ENCODE assay signal across 24 cellular contexts in genomic region chr11:36048496-36049247, GRCh38.
DNase-seq lines count a peak whose midpoint lies in the region; ATAC-seq and TF ChIP-seq lines count a peak whose summit lies in the region.
"Had no signal": no experiment of that assay in that cellular context is flagged by ENCODE, and none has a peak within 500 bp of the region (broad histone marks: within the 10 kb centered on the region; RNA-seq: fewer than 3 reads in every experiment).

No MANE protein-coding gene starts in this region.

- H3K9me3 Mint-ChIP-seq in Caco-2 (ENCODE audit: unreplicated experiment) (no peaks in the 10 kb centered on the region), endodermal cell (peaks cover 5% of the 10 kb centered on the region)
- peaks cover 0 to 6% of the 10 kb centered on the region in 2 donors for H3K9me3 Mint-ChIP-seq in activated T-cell treated with anti-CD3 and anti-CD28 coated beads, Interleukin-2, amount 50 U/mL, for 72 hours

- CTCF ChIA-PET in Caco-2 (lab: Charles Lee): interaction anchor here (1.0 to 1.9 kb wide), 3 partner anchors 10 to 227 kb away, joined by 3 to 7 read pairs (median 5); no protein-coding TSS in a partner anchor

- H3K27me3 ChIP-seq in Caco-2 (replicated peaks; ENCODE audit: control insufficient read depth, insufficient read depth, low read length) (no peaks in the 10 kb centered on the region), endodermal cell (ENCODE audit: control insufficient read depth, insufficient read depth, low read length, poor library complexity, severe bottlenecking) (no peaks in the 10 kb centered on the region)
- H3K27me3 ChIP-seq: BLaER1, SJSA1, transverse colon had no signal

- H3K4me1 ChIP-seq in Caco-2 (peaks cover 16% of the 10 kb centered on the region), endodermal cell (ENCODE audit: control insufficient read depth, insufficient read depth, low read length) (peaks cover 24% of the 10 kb centered on the region)
- H3K4me1 ChIP-seq: BLaER1, SJSA1, transverse colon had no signal

- intact Hi-C loops in Caco-2 (cut with micrococcal nuclease; ENCODE audit: unreplicated experiment): no loop called here

- no peak overlapping the region for H3K27ac Mint-ChIP-seq in Caco-2 (ENCODE audit: unreplicated experiment)
- H3K27ac Mint-ChIP-seq in endodermal cell: peak overlapping the region; percentile 12
- H3K27ac Mint-ChIP-seq in activated T-cell treated with anti-CD3 and anti-CD28 coated beads, Interleukin-2, amount 50 U/mL, for 72 hours: no peak overlapping the region
- H3K27ac Mint-ChIP-seq: memory B cell; stimulated activated memory B cell treated with anti-CD40 and anti-IgM and Interleukin-4, amounts not matched to agents 10 μg/mL and 1 μg/mL and 100 μg/mL, for 72 hours had no signal

- H3K36me3 Mint-ChIP-seq in Caco-2 (ENCODE audit: insufficient read depth, unreplicated experiment) (no peaks in the 10 kb centered on the region), endodermal cell (ENCODE audit: low read depth) (peaks cover 19% of the 10 kb centered on the region)
- no peaks in the 10 kb centered on the region for H3K36me3 Mint-ChIP-seq in activated T-cell treated with anti-CD3 and anti-CD28 coated beads, Interleukin-2, amount 50 U/mL, for 72 hours (ENCODE audit: insufficient read depth in 2 of 2)
- H3K36me3 Mint-ChIP-seq: memory B cell; stimulated activated memory B cell treated with anti-CD40 and anti-IgM and Interleukin-4, amounts not matched to agents 10 μg/mL and 1 μg/mL and 100 μg/mL, for 72 hours had no signal

- H3K4me3 Mint-ChIP-seq in Caco-2 (ENCODE audit: unreplicated experiment): no peak overlapping the region
- no peak overlapping the region for H3K4me3 Mint-ChIP-seq in endodermal cell
- H3K4me3 Mint-ChIP-seq in activated T-cell treated with anti-CD3 and anti-CD28 coated beads, Interleukin-2, amount 50 U/mL, for 72 hours: no peak overlapping the region
- H3K4me3 Mint-ChIP-seq: memory B cell; stimulated activated memory B cell treated with anti-CD40 and anti-IgM and Interleukin-4, amounts not matched to agents 10 μg/mL and 1 μg/mL and 100 μg/mL, for 72 hours had no signal

- peak overlapping the region; percentile 29 for H3K27ac ChIP-seq in endodermal cell (ENCODE audit: low read depth, low read length)
- H3K27ac ChIP-seq: BLaER1, GM23248, SJSA1, transverse colon had no signal

- DNase-seq in Caco-2 (peak; percentile 44 to 53), OCI-M1 (lab: John Stamatoyannopoulos, UW) (peak; percentile 13), endodermal cell (no peak), midbrain (lab: John Stamatoyannopoulos, UW) (peak; percentile 14), T-helper 2 cell (no peak), COLO829 (ENCODE audit: low spot score) (no peak)
- DNase-seq in activated T-cell treated with anti-CD3 and anti-CD28 coated beads, Interleukin-2, amount 50 U/mL, for 72 hours: no peak
- DNase-seq: ACHN; activated naive CD4-positive, alpha-beta T cell treated with Interleukin-2 at 50 U/mL for 16 hours; activated T-cell treated with anti-CD3 and anti-CD28 coated beads, Interleukin-2, amount 50 U/mL, for 48 hours; DMS153; GM23248; hippocampal formation; left cardiac atrium; NCI-H1092 treated with DMSO at 0.1 percent for 48 hours; NCI-H1694 treated with DMSO at 0.1 percent for 48 hours; NCI-H446 treated with DMSO at 0.1 percent for 48 hours; transverse colon had no signal

- no TSS peak for BruUV-seq in Caco-2 (replicated peaks; lab: Mats Ljungman, UMichigan)

- no peak overlapping the region for H3K4me3 ChIP-seq in Caco-2 (ENCODE audit: low read depth, low read length)
- H3K4me3 ChIP-seq in endodermal cell (ENCODE audit: low read length): peak overlapping the region; percentile 47
- H3K4me3 ChIP-seq: BLaER1, GM23248, K562, SJSA1, transverse colon had no signal

- WGBS in endodermal cell (ENCODE audit: insufficient coverage in 1 of 2, insufficient read length in 1 of 2), 2 experiments: 59 to 60% methylated on average over 3 to 5 of the region's 5 CpGs

- H3K27me3 Mint-ChIP-seq in Caco-2 (ENCODE audit: insufficient read depth, unreplicated experiment): no peaks in the 10 kb centered on the region
- H3K27me3 Mint-ChIP-seq in endodermal cell (ENCODE audit: insufficient read depth): no peaks in the 10 kb centered on the region
- peaks cover 8% of the 10 kb centered on the region for H3K27me3 Mint-ChIP-seq in activated T-cell treated with anti-CD3 and anti-CD28 coated beads, Interleukin-2, amount 50 U/mL, for 72 hours (ENCODE audit: low read depth)

- no peak overlapping the region for H3K9ac ChIP-seq in endodermal cell (ENCODE audit: extremely low read depth, low read length, poor library complexity, severe bottlenecking)
- H3K9ac ChIP-seq: BLaER1, GM23248 had no signal

- ATAC-seq in HG03097 (IDR thresholded peaks at IDR 0.05; ENCODE audit: low FRiP score, unreplicated experiment): no peak
- no peak for ATAC-seq in activated T-cell treated with anti-CD3 and anti-CD28 coated beads, Interleukin-2, amount 50 U/mL, for 72 hours (replicated peaks in 1 of 2)
- ATAC-seq: K562; left cardiac atrium; stimulated activated memory B cell treated with anti-CD40 and anti-IgM and Interleukin-4, amounts not matched to agents 10 μg/mL and 1 μg/mL and 100 μg/mL, for 72 hours had no signal

- H3K36me3 ChIP-seq in Caco-2 (ENCODE audit: control insufficient read depth, insufficient read depth, low read length) (no peaks in the 10 kb centered on the region), endodermal cell (ENCODE audit: control insufficient read depth, insufficient read depth, low read length) (no peaks in the 10 kb centered on the region)
- H3K36me3 ChIP-seq: SJSA1, transverse colon had no signal

- no peak for TF ChIP-seq CTCF in Caco-2 (IDR thresholded peaks at IDR 0.05; ENCODE audit: insufficient read depth in 1 of 2, low read depth in 1 of 2, low read length in 1 of 2, severe bottlenecking in 1 of 2, unreplicated experiment in 1 of 2)
- no peak for TF ChIP-seq CTCF in endodermal cell (conservative IDR thresholded peaks at IDR 0.05)

- no peaks in the 10 kb centered on the region for H3K9me3 ChIP-seq in Caco-2
- H3K9me3 ChIP-seq in endodermal cell (ENCODE audit: control insufficient read depth, low read length): no peaks in the 10 kb centered on the region
- H3K9me3 ChIP-seq: BLaER1, SJSA1, transverse colon had no signal

- H3K4me1 Mint-ChIP-seq in Caco-2 (ENCODE audit: low read depth, unreplicated experiment) (peaks cover 16% of the 10 kb centered on the region), endodermal cell (peaks cover 70% of the 10 kb centered on the region)
- no peaks in the 10 kb centered on the region for H3K4me1 Mint-ChIP-seq in activated T-cell treated with anti-CD3 and anti-CD28 coated beads, Interleukin-2, amount 50 U/mL, for 72 hours (ENCODE audit: low read depth)
- H3K4me1 Mint-ChIP-seq: memory B cell; stimulated activated memory B cell treated with anti-CD40 and anti-IgM and Interleukin-4, amounts not matched to agents 10 μg/mL and 1 μg/mL and 100 μg/mL, for 72 hours had no signal

- POLR2A ChIA-PET in Caco-2 (lab: Charles Lee): no interaction called here

Comparison
In these comparisons a context has a peak if more than half of its experiments do, and no peak if none do; other contexts are left out.
1. DNase-seq: peak in Caco-2 (2 of 2), OCI-M1 (single experiment) and midbrain (single experiment); none in endodermal cell (single experiment), activated T-cell treated with anti-CD3 and anti-CD28 coated beads, Interleukin-2, amount 50 U/mL, for 72 hours (0 of 2), T-helper 2 cell (0 of 5) and COLO829 (single experiment).